ENCODE assay signal across 1 cellular context in the genomic region with DNA sequence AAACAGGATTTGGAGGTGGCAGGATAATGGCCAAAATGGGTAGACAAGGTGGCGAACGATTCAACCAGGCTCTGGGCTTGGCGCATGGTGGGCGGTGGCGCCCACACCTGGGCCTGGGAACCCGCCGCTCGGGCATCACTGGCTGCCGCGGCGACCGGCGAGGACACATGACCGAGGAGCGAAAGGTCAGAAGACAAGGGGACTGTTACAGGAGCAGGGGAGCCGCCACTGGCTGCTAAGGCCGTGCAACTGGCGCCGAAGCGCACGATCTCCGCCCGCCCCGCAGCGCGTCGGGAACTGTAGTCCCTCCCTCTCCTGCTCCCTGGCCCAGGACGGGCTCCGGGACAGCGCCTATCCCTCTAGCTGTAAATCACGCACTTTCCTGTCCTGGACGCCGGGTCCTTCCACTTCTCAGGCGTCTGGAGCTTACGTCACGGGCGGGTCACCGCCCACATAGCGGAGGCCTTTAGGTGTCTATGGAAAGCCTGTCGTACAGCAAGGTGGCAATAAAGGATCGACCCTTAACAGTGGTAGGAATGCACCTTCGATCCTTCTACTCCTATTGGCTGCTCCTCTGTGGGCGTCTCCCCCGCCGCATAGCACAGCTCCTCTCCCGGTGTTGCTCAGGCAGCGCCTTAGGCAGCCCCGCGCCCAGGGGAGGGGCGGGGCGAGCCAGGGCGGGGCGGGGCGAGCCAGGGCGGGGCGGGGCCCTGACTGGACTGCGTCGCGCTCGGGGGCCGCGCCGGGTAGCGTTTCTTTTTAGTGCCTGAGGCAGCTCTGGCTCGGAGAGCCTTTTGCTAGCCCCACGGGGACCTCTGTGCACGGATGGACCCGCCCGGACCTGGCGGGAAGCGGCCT.
TF ChIP-seq lines count a peak whose summit lies in the region.

A gene with protein sequence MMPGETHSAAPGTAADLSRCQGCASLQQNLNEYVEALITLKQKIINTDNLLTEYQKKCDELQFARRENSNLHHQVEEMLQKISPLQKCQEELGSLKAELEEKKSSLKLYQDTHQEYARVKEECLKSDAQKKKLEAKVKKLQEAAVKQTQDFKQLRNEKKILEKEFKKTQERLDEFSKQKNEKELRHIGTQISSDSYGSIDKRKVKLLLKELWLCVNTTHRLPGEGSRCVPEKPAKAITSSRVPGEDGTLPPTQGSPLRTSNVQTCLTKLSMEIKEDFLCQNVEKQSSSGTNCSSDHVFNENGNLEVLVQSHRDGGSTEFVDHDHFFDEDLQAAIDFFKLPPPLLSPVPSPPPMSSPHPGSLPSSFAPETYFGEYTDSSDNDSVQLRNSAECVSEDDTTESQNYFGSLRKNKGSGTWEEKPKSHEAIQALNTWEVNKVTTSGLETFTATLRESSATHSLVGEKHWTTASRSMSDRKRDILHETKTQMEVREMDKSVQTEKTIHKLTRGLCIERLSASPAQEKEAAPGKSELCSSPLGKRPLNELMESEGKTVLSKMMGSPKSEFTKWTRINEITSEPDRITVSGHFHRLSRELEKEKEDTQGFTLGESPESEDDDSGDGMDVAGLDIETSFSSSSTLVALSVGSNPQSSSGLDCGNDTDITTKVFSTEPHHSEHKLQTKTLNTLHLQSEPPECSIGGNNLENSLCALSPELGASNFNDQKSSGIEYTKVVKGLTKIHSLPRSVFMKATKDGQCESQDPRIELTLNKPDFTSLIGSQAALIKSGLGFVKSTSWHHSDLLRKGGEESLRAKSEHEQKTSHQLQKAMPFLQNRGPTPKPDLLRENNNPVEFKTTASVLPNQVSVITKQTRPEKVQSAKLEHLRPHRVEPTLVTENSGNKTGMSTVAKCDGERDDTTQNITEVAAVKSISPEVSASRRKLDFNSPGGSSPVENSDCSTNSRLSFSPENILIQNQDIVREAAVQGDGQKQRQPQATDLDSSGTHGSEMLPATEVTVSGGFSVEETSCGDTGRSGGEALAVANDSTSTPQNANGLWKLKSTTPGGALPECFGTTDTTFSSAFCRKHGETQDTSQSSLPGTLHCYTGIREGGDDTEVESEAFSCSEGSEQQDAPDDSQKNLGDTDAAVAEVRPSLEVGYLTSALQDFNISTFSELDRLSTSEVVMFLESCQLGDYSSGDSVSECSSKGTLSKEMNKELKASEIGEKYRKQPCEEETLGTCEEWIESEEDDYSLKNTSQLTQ (N-terminal part only) (plus strand): TSS at position 717 of the 858 bp plus-strand sequence. CDS start 239 bp downstream, outside the sequence.

TF ChIP-seq in SK-N-SH, 30 proteins besides CTCF, POLR2A, EP300 and RAD21 (continued from another document):
- TF ChIP-seq, protein P1, sequence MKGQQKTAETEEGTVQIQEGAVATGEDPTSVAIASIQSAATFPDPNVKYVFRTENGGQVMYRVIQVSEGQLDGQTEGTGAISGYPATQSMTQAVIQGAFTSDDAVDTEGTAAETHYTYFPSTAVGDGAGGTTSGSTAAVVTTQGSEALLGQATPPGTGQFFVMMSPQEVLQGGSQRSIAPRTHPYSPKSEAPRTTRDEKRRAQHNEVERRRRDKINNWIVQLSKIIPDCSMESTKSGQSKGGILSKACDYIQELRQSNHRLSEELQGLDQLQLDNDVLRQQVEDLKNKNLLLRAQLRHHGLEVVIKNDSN (IDR thresholded peaks at IDR 0.05; ENCODE audit: borderline replicate concordance, low read depth): peak; percentile 56; the same call in 1 of the 2 replicates
- TF ChIP-seq TEAD4 (IDR thresholded peaks at IDR 0.05; ENCODE audit: borderline replicate concordance, insufficient read depth) (no peak), TCF12 (IDR thresholded peaks at IDR 0.05) (0 out of 2 replicates have a peak, but pooled peaks have one; percentile 3), NRF1 (IDR thresholded peaks at IDR 0.05; ENCODE audit: low read depth, low read length) (peak; percentile 18; the same call in 1 of the 2 replicates), SMC3 (IDR thresholded peaks at IDR 0.05; ENCODE audit: low read depth, low read length) (no peak), GABPA (IDR thresholded peaks at IDR 0.05; ENCODE audit: low read depth) (peak; percentile 46), SIN3A (IDR thresholded peaks at IDR 0.05; ENCODE audit: borderline replicate concordance, low read depth, low read length) (0 out of 2 replicates have a peak, but pooled peaks have one; percentile 21)
- TF ChIP-seq, protein P2, sequence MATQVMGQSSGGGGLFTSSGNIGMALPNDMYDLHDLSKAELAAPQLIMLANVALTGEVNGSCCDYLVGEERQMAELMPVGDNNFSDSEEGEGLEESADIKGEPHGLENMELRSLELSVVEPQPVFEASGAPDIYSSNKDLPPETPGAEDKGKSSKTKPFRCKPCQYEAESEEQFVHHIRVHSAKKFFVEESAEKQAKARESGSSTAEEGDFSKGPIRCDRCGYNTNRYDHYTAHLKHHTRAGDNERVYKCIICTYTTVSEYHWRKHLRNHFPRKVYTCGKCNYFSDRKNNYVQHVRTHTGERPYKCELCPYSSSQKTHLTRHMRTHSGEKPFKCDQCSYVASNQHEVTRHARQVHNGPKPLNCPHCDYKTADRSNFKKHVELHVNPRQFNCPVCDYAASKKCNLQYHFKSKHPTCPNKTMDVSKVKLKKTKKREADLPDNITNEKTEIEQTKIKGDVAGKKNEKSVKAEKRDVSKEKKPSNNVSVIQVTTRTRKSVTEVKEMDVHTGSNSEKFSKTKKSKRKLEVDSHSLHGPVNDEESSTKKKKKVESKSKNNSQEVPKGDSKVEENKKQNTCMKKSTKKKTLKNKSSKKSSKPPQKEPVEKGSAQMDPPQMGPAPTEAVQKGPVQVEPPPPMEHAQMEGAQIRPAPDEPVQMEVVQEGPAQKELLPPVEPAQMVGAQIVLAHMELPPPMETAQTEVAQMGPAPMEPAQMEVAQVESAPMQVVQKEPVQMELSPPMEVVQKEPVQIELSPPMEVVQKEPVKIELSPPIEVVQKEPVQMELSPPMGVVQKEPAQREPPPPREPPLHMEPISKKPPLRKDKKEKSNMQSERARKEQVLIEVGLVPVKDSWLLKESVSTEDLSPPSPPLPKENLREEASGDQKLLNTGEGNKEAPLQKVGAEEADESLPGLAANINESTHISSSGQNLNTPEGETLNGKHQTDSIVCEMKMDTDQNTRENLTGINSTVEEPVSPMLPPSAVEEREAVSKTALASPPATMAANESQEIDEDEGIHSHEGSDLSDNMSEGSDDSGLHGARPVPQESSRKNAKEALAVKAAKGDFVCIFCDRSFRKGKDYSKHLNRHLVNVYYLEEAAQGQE (IDR thresholded peaks at IDR 0.05; ENCODE audit: low read depth, low read length): 0 out of 2 replicates have a peak, but pooled peaks have one; percentile 29
- TF ChIP-seq, protein P3, sequence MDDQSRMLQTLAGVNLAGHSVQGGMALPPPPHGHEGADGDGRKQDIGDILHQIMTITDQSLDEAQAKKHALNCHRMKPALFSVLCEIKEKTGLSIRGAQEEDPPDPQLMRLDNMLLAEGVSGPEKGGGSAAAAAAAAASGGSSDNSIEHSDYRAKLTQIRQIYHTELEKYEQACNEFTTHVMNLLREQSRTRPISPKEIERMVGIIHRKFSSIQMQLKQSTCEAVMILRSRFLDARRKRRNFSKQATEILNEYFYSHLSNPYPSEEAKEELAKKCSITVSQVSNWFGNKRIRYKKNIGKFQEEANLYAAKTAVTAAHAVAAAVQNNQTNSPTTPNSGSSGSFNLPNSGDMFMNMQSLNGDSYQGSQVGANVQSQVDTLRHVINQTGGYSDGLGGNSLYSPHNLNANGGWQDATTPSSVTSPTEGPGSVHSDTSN (IDR thresholded peaks at IDR 0.05): peak; percentile 94
